8 cellular contexts compared by ENCODE assay signal in genomic region chr2:45009303-45009927, GRCh38. TPM values are rescaled to one million over a fixed set of nuclear protein-coding genes. Genes with fewer than 3 reads are reported as not detected.
A peak's percentile ranks its signal among the peaks of the same experiment; 100 is the strongest.
DNase-seq lines count a peak whose midpoint lies in the region; ATAC-seq and TF ChIP-seq lines count a peak whose summit lies in the region.

SIX2 (minus strand) TSS chr2:45009452; CDS start chr2:45009110, 342 bp downstream.

- H3K9ac ChIP-seq in mammary epithelial cell (ENCODE audit: insufficient read depth, low read length) (no peak within 1 kb of the TSS), iPS-20b (ENCODE audit: low read depth, low read length) (no peak within 1 kb of the TSS)

- H3K9me3 ChIP-seq in mammary epithelial cell (replicated peaks; ENCODE audit: insufficient read depth, low read length) (no peaks in the 10 kb centered on the region), iPS-20b (ENCODE audit: insufficient read depth, low read depth, low read length) (peaks cover 14% of the 10 kb centered on the region; the same call in 1 of the 2 replicates)

- TF ChIP-seq CTCF in C4-2B (conservative IDR thresholded peaks at IDR 0.05), result no peak
- TF ChIP-seq CTCF in HFF-Myc (IDR thresholded peaks at IDR 0.05; ENCODE audit: low read depth, low read length, missing control alignments), result no peak
- TF ChIP-seq CTCF in mammary epithelial cell (conservative IDR thresholded peaks at IDR 0.05 in 1 of 2, IDR thresholded peaks at IDR 0.05 in 1 of 2; ENCODE audit: extremely low read depth in 1 of 2, insufficient read depth in 1 of 2, low read depth in 1 of 2, low read length in 2 of 2), result no peak

- H3K36me3 ChIP-seq in mammary epithelial cell (ENCODE audit: insufficient read depth, low read length) (no peaks in the 10 kb centered on the region), iPS-20b (ENCODE audit: insufficient read depth, low read depth, low read length) (no peaks in the 10 kb centered on the region)

- H3K4me1 ChIP-seq in mammary epithelial cell (ENCODE audit: insufficient read depth, low read length), result peaks cover 31% of the 10 kb centered on the region
- peaks cover 3% of the 10 kb centered on the region; the same call in 1 of the 2 replicates for H3K4me1 ChIP-seq in iPS-20b (ENCODE audit: insufficient read depth, low read length)

- H2AFZ ChIP-seq in mammary epithelial cell (ENCODE audit: low read depth, low read length), result peak within 1 kb of the TSS; percentile 72

- dilution Hi-C loops in mammary epithelial cell (cut with HindIII; ENCODE audit: low sequenced_read_pairs), result no loop called here

- intact Hi-C loops in mammary epithelial cell (cut with micrococcal nuclease), result loop anchor here (10.0 kb wide), 1 partner anchor 315 kb away; no protein-coding TSS in a partner anchor

- H3K79me2 ChIP-seq in mammary epithelial cell (ENCODE audit: insufficient read depth, low read length), result no peaks in the 10 kb centered on the region

- peaks cover 49% of the 10 kb centered on the region for H3K27me3 ChIP-seq in mammary epithelial cell (ENCODE audit: insufficient read depth, low read length)
- peaks cover 97% of the 10 kb centered on the region for H3K27me3 ChIP-seq in iPS-20b (ENCODE audit: insufficient read depth, low read length)

- DNase-seq in HFF-Myc (ENCODE audit: extremely low read depth, low read depth), result peak; percentile 80
- peak; percentile 92 to 98 for DNase-seq in NCI-H526 (lab: John Stamatoyannopoulos, UW)
- peak; percentile 97 for DNase-seq in mammary epithelial cell
- peak; percentile 93 for DNase-seq in skeletal muscle cell (ENCODE audit: low read depth)

- in situ Hi-C loops in mammary epithelial cell (cut with MboI; ENCODE audit: low sequenced_read_pairs in 2 of 2), result no loop called here

- peak within 1 kb of the TSS; percentile 38 for H3K4me3 ChIP-seq in HFF-Myc (replicated peaks; ENCODE audit: low read depth, low read length)
- peak within 1 kb of the TSS; percentile 43 to 46 (median 45) for H3K4me3 ChIP-seq in mammary epithelial cell (replicated peaks in 1 of 3; ENCODE audit: insufficient read depth in 1 of 3, low read depth in 2 of 3, low read length in 3 of 3)
- peak within 1 kb of the TSS; percentile 67 for H3K4me3 ChIP-seq in iPS-20b (ENCODE audit: low read length)
- H3K4me3 ChIP-seq in skeletal muscle cell (ENCODE audit: low read depth, low read length), result peak within 1 kb of the TSS; percentile 60

- H3K27ac ChIP-seq in C4-2B (peak within 1 kb of the TSS; percentile 56), mammary epithelial cell (ENCODE audit: insufficient read depth, low read depth, low read length) (no peak within 1 kb of the TSS), iPS-20b (ENCODE audit: low read length) (no peak within 1 kb of the TSS)

- no TSS peak for BruUV-seq in mammary epithelial cell (replicated peaks; lab: Mats Ljungman, UMichigan)

- ATAC-seq in GM21390 (IDR thresholded peaks at IDR 0.05; ENCODE audit: unreplicated experiment), result no peak
- ATAC-seq in HG02588 (IDR thresholded peaks at IDR 0.05; ENCODE audit: unreplicated experiment), result no peak

- H4K20me1 ChIP-seq in mammary epithelial cell (ENCODE audit: insufficient read depth, low read length), result no peaks in the 10 kb centered on the region

- 3% methylated on average over 27 of the region's 61 CpGs for WGBS in mammary epithelial cell (ENCODE audit: low coverage, missing lambda C conversion rate)

- H3K4me2 ChIP-seq in mammary epithelial cell (ENCODE audit: insufficient read depth, low read depth, low read length), result peak within 1 kb of the TSS; percentile 89

- CTCF ChIA-PET in mammary epithelial cell (lab: Charles Lee; ENCODE audit: low non-redundant PET), result no interaction called here

RNA-seq across cellular contexts. Expression of gene SIX2, which starts in this region (rescaled TPM):
- total RNA-seq in mammary epithelial cell, result not detected
- 0.02 TPM for polyA plus RNA-seq in mammary epithelial cell
- polyA minus RNA-seq in mammary epithelial cell, result not detected

Comparison
In these comparisons a context has a peak if more than half of its experiments do, and no peak if none do; other contexts are left out.
1. Peak in DNase-seq, H3K4me3 ChIP-seq and H3K4me2 ChIP-seq in mammary epithelial cell; RNA of the gene not detected or under 1 TPM.